Comparison of ENCODE assay signal across 1 cellular context in the genomic region with DNA sequence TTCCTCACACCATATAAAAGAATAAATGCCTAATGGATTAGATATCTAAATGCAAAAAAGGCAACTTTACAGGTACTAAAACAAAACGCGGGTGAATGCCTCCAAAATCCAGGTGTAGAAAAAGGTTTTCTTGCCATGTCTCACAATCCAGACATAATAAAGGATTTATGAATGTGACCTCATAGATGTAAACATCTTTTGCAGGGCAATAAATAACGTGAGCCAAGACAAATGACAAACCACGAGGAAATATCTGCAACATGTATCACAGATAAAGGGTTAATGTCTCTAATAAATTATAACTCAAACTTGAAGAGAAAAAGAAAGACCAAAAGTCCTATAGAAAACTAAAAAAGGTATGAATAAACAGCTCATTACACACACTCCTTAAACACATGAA.
TF ChIP-seq lines count a peak whose summit lies in the region.

No MANE protein-coding gene starts in this region.

TF ChIP-seq in SK-N-SH treated with all-trans-retinoic acid at 6 μM for 48 hours, 23 proteins besides CTCF, POLR2A, EP300 and RAD21 (continued from another document):
- TF ChIP-seq, protein P1, sequence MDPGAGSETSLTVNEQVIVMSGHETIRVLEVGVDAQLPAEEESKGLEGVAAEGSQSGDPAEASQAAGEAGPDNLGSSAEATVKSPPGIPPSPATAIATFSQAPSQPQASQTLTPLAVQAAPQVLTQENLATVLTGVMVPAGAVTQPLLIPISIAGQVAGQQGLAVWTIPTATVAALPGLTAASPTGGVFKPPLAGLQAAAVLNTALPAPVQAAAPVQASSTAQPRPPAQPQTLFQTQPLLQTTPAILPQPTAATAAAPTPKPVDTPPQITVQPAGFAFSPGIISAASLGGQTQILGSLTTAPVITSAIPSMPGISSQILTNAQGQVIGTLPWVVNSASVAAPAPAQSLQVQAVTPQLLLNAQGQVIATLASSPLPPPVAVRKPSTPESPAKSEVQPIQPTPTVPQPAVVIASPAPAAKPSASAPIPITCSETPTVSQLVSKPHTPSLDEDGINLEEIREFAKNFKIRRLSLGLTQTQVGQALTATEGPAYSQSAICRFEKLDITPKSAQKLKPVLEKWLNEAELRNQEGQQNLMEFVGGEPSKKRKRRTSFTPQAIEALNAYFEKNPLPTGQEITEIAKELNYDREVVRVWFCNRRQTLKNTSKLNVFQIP (CRISPR knock-in tag; IDR thresholded peaks at IDR 0.05; ENCODE audit: borderline replicate concordance, low read depth) = no peak
